In the genomic region with DNA sequence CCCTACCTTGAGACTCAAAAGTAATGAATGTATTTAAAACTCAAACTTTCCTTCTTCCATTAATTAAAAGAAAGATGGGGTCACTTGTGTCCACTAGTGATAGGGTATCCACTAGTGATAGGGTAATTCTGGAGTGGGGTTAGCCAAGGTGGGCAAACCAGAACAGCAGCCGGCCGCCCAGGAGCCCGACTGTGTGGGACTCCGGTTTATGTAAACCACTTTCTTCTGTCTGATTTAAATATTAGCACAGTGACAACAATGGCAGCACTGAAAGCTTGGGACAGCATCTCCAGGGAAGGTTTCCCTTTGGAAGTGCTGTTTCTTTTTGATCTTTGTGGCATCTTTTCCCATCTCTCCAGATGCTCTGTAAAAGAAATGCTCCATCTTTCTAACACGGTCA, we compare ENCODE assay signal across 9 cellular contexts. TPM values are rescaled to one million over a fixed set of nuclear protein-coding genes. Genes with fewer than 3 reads are reported as not detected.
A peak's percentile ranks its signal among the peaks of the same experiment; 100 is the strongest.
DNase-seq lines count a peak whose midpoint lies in the region; ATAC-seq and TF ChIP-seq lines count a peak whose summit lies in the region.
"Had no signal": no experiment of that assay in that cellular context is flagged by ENCODE, and none has a peak within 500 bp of the region (broad histone marks: within the 10 kb centered on the region; RNA-seq: fewer than 3 reads in every experiment).

No MANE protein-coding gene starts in this region.

- H3K4me3 Mint-ChIP-seq in T-helper 17 cell (peak overlapping the region; percentile 73), glutamatergic neuron (ENCODE audit: unreplicated experiment) (peak overlapping the region; percentile 74)

- intact Hi-C loops in lower leg skin (cut with DNase I; ENCODE audit: low total_unique reads) = no loop called here

- H3K4me1 Mint-ChIP-seq in T-helper 17 cell = peaks cover 13% of the 10 kb centered on the region
- H3K4me1 Mint-ChIP-seq in glutamatergic neuron (ENCODE audit: low read depth, unreplicated experiment) = peaks cover 2% of the 10 kb centered on the region

- H3K9ac ChIP-seq in skeletal muscle tissue (ENCODE audit: low read depth in 1 of 3, low read length in 3 of 3) = peak overlapping the region in 1 of 3 donors; percentile 50

- H3K9me3 Mint-ChIP-seq in glutamatergic neuron (ENCODE audit: unreplicated experiment) = peaks cover 2% of the 10 kb centered on the region

- H3K4me3 ChIP-seq in H7 (ENCODE audit: insufficient read depth, low read depth, low read length) (peak overlapping the region; percentile 57; the same call in 1 of the 2 replicates), skeletal muscle tissue (ENCODE audit: low read length in 3 of 3) (peak overlapping the region; percentile 34 to 69 (median 64)), lower leg skin (ENCODE audit: low read depth, poor library complexity, severe bottlenecking) (no peak overlapping the region)

- no peak overlapping the region for H3K27ac ChIP-seq in skeletal muscle tissue (ENCODE audit: low read depth, low read length)

- no peak for TF ChIP-seq POLR2A in lower leg skin (IDR thresholded peaks at IDR 0.05)

- no peak for ATAC-seq in T-helper 17 cell
- no peak for ATAC-seq in HG03442 (IDR thresholded peaks at IDR 0.05; ENCODE audit: unreplicated experiment)

- no peaks in the 10 kb centered on the region for H3K36me3 ChIP-seq in H7 (replicated peaks; ENCODE audit: control insufficient read depth, insufficient read depth, low read length)
- H3K36me3 ChIP-seq in skeletal muscle tissue (ENCODE audit: control insufficient read depth in 3 of 3, insufficient read depth in 3 of 3, low read length in 3 of 3) = no peaks in the 10 kb centered on the region

- TF ChIP-seq CTCF in glutamatergic neuron (IDR thresholded peaks at IDR 0.05; ENCODE audit: partially characterized antibody, unreplicated experiment) = no peak
- TF ChIP-seq CTCF in lower leg skin (IDR thresholded peaks at IDR 0.05) = no peak

- DNase-seq in H7 (peak; percentile 26), T-helper 17 cell (no peak), glutamatergic neuron (no peak), lower leg skin (ENCODE audit: low spot score in 2 of 2) (no peak), NAMALWA (ENCODE audit: low spot score) (no peak)
- DNase-seq: amniotic stem cell, NCI-H226 had no signal

- peaks cover 23% of the 10 kb centered on the region for H3K27me3 ChIP-seq in H7 (ENCODE audit: control insufficient read depth, insufficient read depth, low read length)
- peaks cover 0 to 5% (median 0%) of the 10 kb centered on the region in 3 donors for H3K27me3 ChIP-seq in skeletal muscle tissue (ENCODE audit: control insufficient read depth in 3 of 3, insufficient read depth in 3 of 3, low read length in 3 of 3)

- H3K9me3 ChIP-seq in T-helper 17 cell (ENCODE audit: control insufficient read depth, low read length, poor library complexity, severe bottlenecking) = no peaks in the 10 kb centered on the region
- no peaks in the 10 kb centered on the region for H3K9me3 ChIP-seq in skeletal muscle tissue (ENCODE audit: control insufficient read depth in 3 of 3, low read length in 3 of 3)

- no peak overlapping the region for H3K27ac Mint-ChIP-seq in T-helper 17 cell
- no peak overlapping the region for H3K27ac Mint-ChIP-seq in glutamatergic neuron (ENCODE audit: unreplicated experiment)

- WGBS in lower leg skin, 2 donors = 78 to 79% methylated on average over 5 of the region's 5 CpGs

- H3K27me3 Mint-ChIP-seq in T-helper 17 cell (peaks cover 61% of the 10 kb centered on the region), glutamatergic neuron (ENCODE audit: unreplicated experiment) (peaks cover 7% of the 10 kb centered on the region)

- peaks cover 20 to 47% (median 25%) of the 10 kb centered on the region in 3 donors for H3K4me1 ChIP-seq in skeletal muscle tissue (ENCODE audit: control insufficient read depth in 3 of 3, insufficient read depth in 3 of 3, low read length in 3 of 3)

- H3K36me3 Mint-ChIP-seq in T-helper 17 cell (ENCODE audit: low read depth) = peaks cover 2% of the 10 kb centered on the region
- H3K36me3 Mint-ChIP-seq in glutamatergic neuron (ENCODE audit: unreplicated experiment) = peaks cover 8% of the 10 kb centered on the region

RNA-seq across cellular contexts. Expression of gene MYZAP, which starts 0.7 kb away (rescaled TPM):
- total RNA-seq in H7 (2014; rRNA removed; shearing (Covaris generic)) = 0.35 and 0.81 TPM in 2 replicates
- 1 to 10 TPM in 1 of 2 donors, under 1 TPM in 1; 0.15 to 6.2 TPM for total RNA-seq in T-helper 17 cell
- not detected for total RNA-seq in glutamatergic neuron (ENCODE audit: unreplicated experiment)
- 2.6 TPM for total RNA-seq in skeletal muscle tissue
- total RNA-seq in lower leg skin = 10 to 100 TPM in 3 of 4 donors, 1 to 10 TPM in 1; 7.7 to 21.4 (median 19.4) TPM
